ENCODE assay signal across 8 cellular contexts in genomic region chr3:120095226-120096165, GRCh38. TPM values are rescaled to one million over a fixed set of nuclear protein-coding genes. Genes with fewer than 3 reads are reported as not detected.
A peak's percentile ranks its signal among the peaks of the same experiment; 100 is the strongest.
DNase-seq lines count a peak whose midpoint lies in the region; ATAC-seq and TF ChIP-seq lines count a peak whose summit lies in the region.

No MANE protein-coding gene starts in this region.

- ATAC-seq in GM21723 (IDR thresholded peaks at IDR 0.05; ENCODE audit: unreplicated experiment) (peak; percentile 48), natural killer cell (peak; percentile 24 to 50 (median 32))
- ATAC-seq in activated T-helper 17 cell treated with anti-CD3 and anti-CD28 coated beads, Interleukin-2, amount 50 U/mL, for 72 hours (replicated peaks), result peak; percentile 53

- no peaks in the 10 kb centered on the region for H3K27me3 Mint-ChIP-seq in activated T-helper 17 cell treated with anti-CD3 and anti-CD28 coated beads, Interleukin-2, amount 50 U/mL, for 72 hours
- no peaks in the 10 kb centered on the region for H3K27me3 Mint-ChIP-seq in natural killer cell (ENCODE audit: low read depth in 2 of 2)

- H3K9me2 ChIP-seq in DOHH2 (replicated peaks; ENCODE audit: control insufficient read depth, low read length), result no peaks in the 10 kb centered on the region

- H3F3A ChIP-seq in DOHH2 (ENCODE audit: control insufficient read depth, insufficient read depth), result peaks cover 8% of the 10 kb centered on the region

- peaks cover 62% of the 10 kb centered on the region for H3K36me3 ChIP-seq in DOHH2 (ENCODE audit: control insufficient read depth, low read length)

- DNase-seq in KBM-7 (peak; percentile 93), RKO (ENCODE audit: low spot score) (peak; percentile 95), fibroblast of pulmonary artery (ENCODE audit: low read depth) (peak; percentile 90), natural killer cell (peak; percentile 88)
- peak; percentile 77 to 88 (median 84) for DNase-seq in stimulated activated naive CD4-positive, alpha-beta T cell (lab: John Stamatoyannopoulos, UW)

- intact Hi-C loops in natural killer cell (cut with micrococcal nuclease), result loop anchor here (1.0 to 10.0 kb wide), 10 partner anchors 161 to 1739 kb away; partner anchors contain the start of genes ARHGAP31, COX17, EAF2 and GTF2E1

- in situ Hi-C loops in KBM-7 (cut with MboI; ENCODE audit: low pct_unique_long_range_greater_than_20kb, low sequenced_read_pairs), result no loop called here

- peaks cover 28% of the 10 kb centered on the region for H3K36me3 Mint-ChIP-seq in activated T-helper 17 cell treated with anti-CD3 and anti-CD28 coated beads, Interleukin-2, amount 50 U/mL, for 72 hours (ENCODE audit: low read depth)
- no peaks in the 10 kb centered on the region for H3K36me3 Mint-ChIP-seq in natural killer cell

- H3K9me3 ChIP-seq in DOHH2 (ENCODE audit: control insufficient read depth, insufficient read depth, low read length), result no peaks in the 10 kb centered on the region

- peaks cover 5% of the 10 kb centered on the region for H3K4me1 Mint-ChIP-seq in activated T-helper 17 cell treated with anti-CD3 and anti-CD28 coated beads, Interleukin-2, amount 50 U/mL, for 72 hours
- peaks cover 24 to 25% of the 10 kb centered on the region in 2 donors for H3K4me1 Mint-ChIP-seq in natural killer cell

- H3K27me3 ChIP-seq in DOHH2 (ENCODE audit: control insufficient read depth, low read length), result no peaks in the 10 kb centered on the region

- no peak for TF ChIP-seq CTCF in DOHH2 (IDR thresholded peaks at IDR 0.05; ENCODE audit: low read depth, low read length, poor library complexity, severe bottlenecking)
- TF ChIP-seq CTCF in fibroblast of pulmonary artery (IDR thresholded peaks at IDR 0.05; ENCODE audit: low read length, missing control alignments), result no peak
- TF ChIP-seq CTCF in natural killer cell (IDR thresholded peaks at IDR 0.05), result no peak

- H3K27ac Mint-ChIP-seq in activated T-helper 17 cell treated with anti-CD3 and anti-CD28 coated beads, Interleukin-2, amount 50 U/mL, for 72 hours, result no peak overlapping the region
- H3K27ac Mint-ChIP-seq in natural killer cell, result no peak overlapping the region

- no peaks in the 10 kb centered on the region for H3K9me3 Mint-ChIP-seq in activated T-helper 17 cell treated with anti-CD3 and anti-CD28 coated beads, Interleukin-2, amount 50 U/mL, for 72 hours
- H3K9me3 Mint-ChIP-seq in natural killer cell, result no peaks in the 10 kb centered on the region

- H3K4me1 ChIP-seq in DOHH2 (ENCODE audit: control insufficient read depth, low read length), result peaks cover 30% of the 10 kb centered on the region

- peak overlapping the region; percentile 89 for H3K4me2 ChIP-seq in DOHH2 (ENCODE audit: low read length)

- H3K79me2 ChIP-seq in DOHH2 (ENCODE audit: control insufficient read depth, low read length), result peaks cover 77% of the 10 kb centered on the region

- no peak overlapping the region for H3K4me3 Mint-ChIP-seq in activated T-helper 17 cell treated with anti-CD3 and anti-CD28 coated beads, Interleukin-2, amount 50 U/mL, for 72 hours
- no peak overlapping the region for H3K4me3 Mint-ChIP-seq in natural killer cell

- peak overlapping the region; percentile 97 for H3K4me3 ChIP-seq in DOHH2 (ENCODE audit: low read length)
- peak overlapping the region; percentile 73 for H3K4me3 ChIP-seq in fibroblast of pulmonary artery (replicated peaks; ENCODE audit: low read depth, low read length)

- peaks cover 26% of the 10 kb centered on the region for H4K20me1 ChIP-seq in DOHH2 (ENCODE audit: control insufficient read depth, insufficient read depth, low read depth, low read length)

- H3K27ac ChIP-seq in DOHH2 (ENCODE audit: low read depth, low read length), result peak overlapping the region; percentile 95

RNA-seq across cellular contexts. Expression of gene GSK3B, which starts 1.2 kb away (rescaled TPM):
- total RNA-seq in activated T-helper 17 cell treated with anti-CD3 and anti-CD28 coated beads, Interleukin-2, amount 50 U/mL, for 72 hours, result 10 to 100 TPM; 31.5 to 36.9 TPM
- total RNA-seq in natural killer cell, result 10 to 100 TPM; 61.3 to 67.0 (median 62.7) TPM

Comparison
In these comparisons a context has a peak if more than half of its experiments do, and no peak if none do; other contexts are left out.
1. Peak in every context shown above with its lines: DNase-seq, ATAC-seq, H3K4me3 ChIP-seq and H3K27ac ChIP-seq.